In genomic region chr15:77083381-77084160, GRCh38 we compare ENCODE assay signal across 8 cellular contexts.
DNase-seq lines count a peak whose midpoint lies in the region; ATAC-seq and TF ChIP-seq lines count a peak whose summit lies in the region.

No MANE protein-coding gene starts in this region.

- TF ChIP-seq CTCF in fibroblast of pulmonary artery (IDR thresholded peaks at IDR 0.05; ENCODE audit: low read length, missing control alignments), result no peak
- no peak for TF ChIP-seq CTCF in nephron (IDR thresholded peaks at IDR 0.05; ENCODE audit: unreplicated experiment in 3 of 3)

- H3K27ac Mint-ChIP-seq in nephron, result peak overlapping the region; percentile 5 to 40 (median 21)
- peak overlapping the region; percentile 5 for H3K27ac Mint-ChIP-seq in stimulated activated naive CD8-positive, alpha-beta T cell treated with anti-CD3 and anti-CD28 coated beads, Interleukin-15, Interleukin-2, amounts not matched to agents 100 ng/mL and 50 ng/mL, for 24 hours

- H3K4me3 Mint-ChIP-seq in nephron, result peak overlapping the region; percentile 72 to 81 (median 76)
- peak overlapping the region; percentile 37 for H3K4me3 Mint-ChIP-seq in stimulated activated naive CD8-positive, alpha-beta T cell treated with anti-CD3 and anti-CD28 coated beads, Interleukin-15, Interleukin-2, amounts not matched to agents 100 ng/mL and 50 ng/mL, for 24 hours

- no peaks in the 10 kb centered on the region for H3K36me3 Mint-ChIP-seq in nephron (ENCODE audit: low read depth)
- H3K36me3 Mint-ChIP-seq in stimulated activated naive CD8-positive, alpha-beta T cell treated with anti-CD3 and anti-CD28 coated beads, Interleukin-15, Interleukin-2, amounts not matched to agents 100 ng/mL and 50 ng/mL, for 24 hours (ENCODE audit: low read depth), result no peaks in the 10 kb centered on the region

- peaks cover 12% of the 10 kb centered on the region for H3K4me1 Mint-ChIP-seq in nephron
- H3K4me1 Mint-ChIP-seq in stimulated activated naive CD8-positive, alpha-beta T cell treated with anti-CD3 and anti-CD28 coated beads, Interleukin-15, Interleukin-2, amounts not matched to agents 100 ng/mL and 50 ng/mL, for 24 hours (ENCODE audit: low read depth), result peaks cover 32% of the 10 kb centered on the region

- no peaks in the 10 kb centered on the region for H3K9me3 Mint-ChIP-seq in nephron
- H3K9me3 Mint-ChIP-seq in stimulated activated naive CD8-positive, alpha-beta T cell treated with anti-CD3 and anti-CD28 coated beads, Interleukin-15, Interleukin-2, amounts not matched to agents 100 ng/mL and 50 ng/mL, for 24 hours, result no peaks in the 10 kb centered on the region

- ATAC-seq in GM18868 (IDR thresholded peaks at IDR 0.05; ENCODE audit: unreplicated experiment) (peak; percentile 77), HG03342 (IDR thresholded peaks at IDR 0.05; ENCODE audit: unreplicated experiment) (peak; percentile 77)

- peak overlapping the region; percentile 29 for H3K4me3 ChIP-seq in fibroblast of pulmonary artery (replicated peaks; ENCODE audit: low read depth, low read length)

- DNase-seq in NCI-H82 treated with DMSO at 0.1 percent for 48 hours (lab: John Stamatoyannopoulos, UW; ENCODE audit: unreplicated experiment) (peak; percentile 57), activated T-helper 1 cell treated with Interleukin-2 at 50 U/mL for 16 hours (ENCODE audit: low read depth) (peak; percentile 30), fibroblast of pulmonary artery (ENCODE audit: low read depth) (peak; percentile 74), KG1 (lab: John Stamatoyannopoulos, UW) (no peak)

- peaks cover 4% of the 10 kb centered on the region for H3K27me3 Mint-ChIP-seq in nephron (ENCODE audit: low read depth)
- H3K27me3 Mint-ChIP-seq in stimulated activated naive CD8-positive, alpha-beta T cell treated with anti-CD3 and anti-CD28 coated beads, Interleukin-15, Interleukin-2, amounts not matched to agents 100 ng/mL and 50 ng/mL, for 24 hours, result no peaks in the 10 kb centered on the region
